In the genomic region with DNA sequence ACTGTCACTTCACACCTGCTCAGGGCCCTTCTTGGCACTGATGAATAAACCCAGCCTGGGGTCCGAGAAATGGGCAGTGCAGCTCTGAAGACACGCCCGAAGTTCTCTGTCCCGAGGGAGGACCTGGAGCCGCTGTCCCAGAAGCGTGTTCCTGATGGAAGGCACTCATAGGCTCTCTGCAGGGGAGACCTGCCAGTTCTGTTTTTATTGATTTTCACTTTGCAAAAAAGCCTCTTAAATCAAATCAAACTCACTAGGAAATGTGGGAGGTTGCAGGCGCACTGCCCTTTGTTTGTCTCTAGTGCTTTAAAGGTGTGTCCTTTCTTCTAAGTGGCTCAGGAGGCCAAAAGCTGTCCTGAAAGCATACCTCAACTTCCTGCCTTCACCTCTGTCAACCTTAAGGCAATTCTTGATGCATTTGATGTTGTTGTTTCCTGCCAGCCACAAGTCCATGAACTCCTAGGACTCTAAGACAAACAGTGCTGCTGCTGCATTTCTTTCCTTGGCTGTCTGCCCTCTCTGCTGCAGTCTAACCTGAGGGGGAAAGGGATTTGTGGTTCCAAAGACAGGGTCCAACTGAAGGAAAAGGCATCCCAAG, we compare ENCODE assay signal across 29 cellular contexts.
"Had no signal": no experiment of that assay in that cellular context is flagged by ENCODE, and none has a peak within 500 bp of the region (broad histone marks: within the 10 kb centered on the region; RNA-seq: fewer than 3 reads in every experiment).

No MANE protein-coding gene starts in this region.

- H3K36me3 Mint-ChIP-seq: activated naive CD8-positive, alpha-beta T cell treated with anti-CD3 and anti-CD28 coated beads for 36 hours; brain; natural killer cell treated with Interleukin-12 subunit alpha and Interleukin-12 subunit beta and Interleukin-15 and Interleukin-18, amount 100 ng/mL, for 72 hours; stimulated activated naive B cell treated with anti-CD40 and anti-IgM and Interleukin-4, amounts not matched to agents 10 μg/mL and 1 μg/mL and 100 μg/mL, for 72 hours had no signal

- H3K27ac ChIP-seq: adrenal gland, cardiac muscle cell, coronary artery, dorsolateral prefrontal cortex, left lung, neutrophil, prostate gland, stomach, tibial artery had no signal

- H3K4me1 Mint-ChIP-seq: brain; stimulated activated naive B cell treated with anti-CD40 and anti-IgM and Interleukin-4, amounts not matched to agents 10 μg/mL and 1 μg/mL and 100 μg/mL, for 72 hours had no signal

- H3K27me3 Mint-ChIP-seq: activated naive CD8-positive, alpha-beta T cell treated with anti-CD3 and anti-CD28 coated beads for 36 hours; natural killer cell treated with Interleukin-12 subunit alpha and Interleukin-12 subunit beta and Interleukin-15 and Interleukin-18, amount 100 ng/mL, for 72 hours had no signal

- H3K4me1 ChIP-seq: adrenal gland, left lung, prostate gland, stomach, tibial artery had no signal

- DNase-seq: activated CD4-positive, alpha-beta T cell treated with anti-CD3 and anti-CD28 coated beads for 1 hour; activated CD4-positive, alpha-beta T cell treated with anti-CD3 and anti-CD28 coated beads, Interleukin-2, amount 50 U/mL, for 48 hours; activated CD8-positive, alpha-beta memory T cell treated with anti-CD3 and anti-CD28 coated beads for 24 hours; activated effector memory CD4-positive, alpha-beta T cell treated with anti-CD3 and anti-CD28 coated beads, Interleukin-2, amount 50 U/mL, for 16 hours; activated naive CD4-positive, alpha-beta T cell treated with anti-CD3 and anti-CD28 coated beads for 36 hours; activated naive CD8-positive, alpha-beta T cell treated with anti-CD3 and anti-CD28 coated beads for 36 hours; adrenal gland; aorta; cerebellar nuclear complex; dorsolateral prefrontal cortex; effector memory CD4-positive, alpha-beta T cell; kidney glomerular epithelial cell; left lung; mesendoderm; stimulated activated CD4-positive, alpha-beta T cell treated with anti-CD3 and anti-CD28 coated beads, Interleukin-1b, Interleukin-23, amount 100 ng/mL, for 48 hours; stimulated activated naive B cell treated with anti-CD40 and anti-IgM and Interleukin-4, amounts not matched to agents 10 μg/mL and 1 μg/mL and 100 μg/mL, for 72 hours; stomach; T-helper 2 cell; tibial artery had no signal

- H3K27me3 ChIP-seq: adrenal gland, cardiac muscle cell, dorsolateral prefrontal cortex, left lung, neutrophil, stomach, tibial artery had no signal

- H3K27ac Mint-ChIP-seq: activated naive CD4-positive, alpha-beta T cell treated with anti-CD3 and anti-CD28 coated beads for 36 hours; activated naive CD8-positive, alpha-beta T cell treated with anti-CD3 and anti-CD28 coated beads for 36 hours; activated T-helper 1 cell treated with anti-CD3 and anti-CD28 coated beads, Interleukin-12 subunit alpha, Interleukin-12 subunit beta, Interleukin-2, Interleukin-4 antibody, amounts not matched to agents 30 ng/mL and 10 ng/mL and 1 ng/mL, durations not matched to agents 14 hours and 24 hours and 36 hours; brain; natural killer cell treated with Interleukin-12 subunit alpha and Interleukin-12 subunit beta and Interleukin-15 and Interleukin-18, amount 100 ng/mL, for 72 hours; stimulated activated naive B cell treated with anti-CD40 and anti-IgM and Interleukin-4, amounts not matched to agents 10 μg/mL and 1 μg/mL and 100 μg/mL, for 72 hours; WTC11 had no signal

- H3K9me3 Mint-ChIP-seq: activated naive CD8-positive, alpha-beta T cell treated with anti-CD3 and anti-CD28 coated beads for 36 hours; brain; WTC11 had no signal

- H3K9me3 ChIP-seq: adrenal gland, left lung, neutrophil, prostate gland, stomach had no signal

- H3K36me3 ChIP-seq: adrenal gland, cardiac muscle cell, left lung, neutrophil, prostate gland, stomach, tibial artery had no signal

- ATAC-seq: left lung; natural killer cell treated with Interleukin-12 subunit alpha and Interleukin-12 subunit beta and Interleukin-15 and Interleukin-18, amount 100 ng/mL, for 72 hours; stimulated activated naive B cell treated with anti-CD40 and anti-IgM and Interleukin-4, amounts not matched to agents 10 μg/mL and 1 μg/mL and 100 μg/mL, for 72 hours; WTC11 had no signal

- H3K4me3 Mint-ChIP-seq: activated naive CD4-positive, alpha-beta T cell treated with anti-CD3 and anti-CD28 coated beads for 36 hours; activated naive CD8-positive, alpha-beta T cell treated with anti-CD3 and anti-CD28 coated beads for 36 hours; activated T-helper 1 cell treated with anti-CD3 and anti-CD28 coated beads, Interleukin-12 subunit alpha, Interleukin-12 subunit beta, Interleukin-2, Interleukin-4 antibody, amounts not matched to agents 30 ng/mL and 10 ng/mL and 1 ng/mL, durations not matched to agents 14 hours and 24 hours and 36 hours; brain; natural killer cell treated with Interleukin-12 subunit alpha and Interleukin-12 subunit beta and Interleukin-15 and Interleukin-18, amount 100 ng/mL, for 72 hours; stimulated activated naive B cell treated with anti-CD40 and anti-IgM and Interleukin-4, amounts not matched to agents 10 μg/mL and 1 μg/mL and 100 μg/mL, for 72 hours; WTC11 had no signal

- H3K4me3 ChIP-seq: adrenal gland, cardiac muscle cell, coronary artery, dorsolateral prefrontal cortex, left lung, lung, prostate gland, smooth muscle cell, stomach, tibial artery had no signal
